11 cellular contexts compared by ENCODE assay signal in genomic region chr2:229042349-229042748, GRCh38.
"Had no signal": no experiment of that assay in that cellular context is flagged by ENCODE, and none has a peak within 500 bp of the region (broad histone marks: within the 10 kb centered on the region; RNA-seq: fewer than 3 reads in every experiment).

No MANE protein-coding gene starts in this region.

- H3K36me3 ChIP-seq: HAP-1 had no signal

- H3K9me3 Mint-ChIP-seq: GM23338, H9, HFFc6 had no signal

- H2AFZ ChIP-seq: GM23248, GM23338 had no signal

- H3K4me3 ChIP-seq: GM23248, GM23338, HAP-1 had no signal

- H3K9ac ChIP-seq: GM23248 had no signal

- H3K27ac Mint-ChIP-seq: GM23338, H9, HFFc6 had no signal

- H3K9me3 ChIP-seq: HAP-1 had no signal

- H3K27ac ChIP-seq: GM23248 had no signal

- H3K4me1 Mint-ChIP-seq: GM23338, H9 had no signal

- H3K4me3 Mint-ChIP-seq: GM23338, H9, HFFc6 had no signal

- H3K4me1 ChIP-seq: HAP-1 had no signal

- ATAC-seq: GM23338, HCT116 had no signal

- H3K4me2 ChIP-seq: GM23338 had no signal

- DNase-seq: GM23248, GOT3, H7, H9, HCEC 1CT, HFFc6 had no signal

- FAIRE-seq: H1, H54 had no signal
